Comparison of ENCODE assay signal across 1 cellular context in genomic region chr11:62880231-62880802, GRCh38.
TF ChIP-seq lines count a peak whose summit lies in the region.

No MANE protein-coding gene starts in this region.

TF ChIP-seq in WTC11, 78 proteins besides CTCF, POLR2A, EP300 and RAD21 (continued from another document):
- no peak for TF ChIP-seq FOXP4 (CRISPR knock-in tag; IDR thresholded peaks at IDR 0.05)
- TF ChIP-seq ZNF219 (CRISPR knock-in tag; IDR thresholded peaks at IDR 0.05; ENCODE audit: borderline replicate concordance) = no peak
- no peak for TF ChIP-seq AFF4 (CRISPR knock-in tag; IDR thresholded peaks at IDR 0.05; ENCODE audit: borderline replicate concordance)
- no peak for TF ChIP-seq ELF4 (CRISPR knock-in tag; IDR thresholded peaks at IDR 0.05; ENCODE audit: low read depth)
- no peak for TF ChIP-seq E2F1 (CRISPR knock-in tag; IDR thresholded peaks at IDR 0.05)
- TF ChIP-seq ZNF425 (CRISPR knock-in tag; conservative IDR thresholded peaks at IDR 0.05) = no peak
- TF ChIP-seq ZNF671 (CRISPR knock-in tag; IDR thresholded peaks at IDR 0.05) = no peak
- TF ChIP-seq TCF7 (CRISPR knock-in tag; IDR thresholded peaks at IDR 0.05; ENCODE audit: low read depth) = no peak
- TF ChIP-seq NR3C1 (CRISPR knock-in tag; conservative IDR thresholded peaks at IDR 0.05; ENCODE audit: low read depth) = no peak
